Comparison of ENCODE assay signal across 11 cellular contexts in the genomic region with DNA sequence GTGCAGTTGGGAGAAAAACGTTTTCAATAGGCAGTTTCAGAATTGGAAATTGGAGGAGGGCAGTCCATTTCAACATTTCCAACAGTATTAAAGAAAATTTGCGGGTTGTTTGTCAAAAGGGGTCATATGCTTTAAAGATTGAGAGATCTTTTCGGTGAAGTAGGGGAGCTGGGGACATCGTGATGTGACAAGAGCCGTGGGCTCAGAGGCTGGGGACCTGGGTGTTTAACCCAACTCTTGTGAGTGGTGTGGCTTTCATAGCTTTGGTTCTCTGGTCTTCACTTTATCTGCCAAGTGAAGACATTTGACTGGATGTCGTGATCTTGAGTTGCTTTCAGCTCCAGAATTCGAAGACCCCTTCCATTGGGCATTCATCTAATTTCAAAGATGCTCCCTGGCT.
A peak's percentile ranks its signal among the peaks of the same experiment; 100 is the strongest.
DNase-seq lines count a peak whose midpoint lies in the region; ATAC-seq, FAIRE-seq and TF ChIP-seq lines count a peak whose summit lies in the region.
"Had no signal": no experiment of that assay in that cellular context is flagged by ENCODE, and none has a peak within 500 bp of the region (broad histone marks: within the 10 kb centered on the region; RNA-seq: fewer than 3 reads in every experiment).

No MANE protein-coding gene starts in this region.

- FAIRE-seq in keratinocyte (lab: Jason Lieb, UNC) (peak; percentile 44), HepG2 (lab: Jason Lieb, UNC) (no peak)

- CTCF ChIA-PET in HepG2 (lab: Yijun Ruan, JAX; ENCODE audit: low intra/inter-chr PET ratio, low total read pairs): no interaction called here

- no peaks in the 10 kb centered on the region; the same call in 1 of the 2 replicates for H3K9me3 Mint-ChIP-seq in HFFc6

- H3K4me2 ChIP-seq in keratinocyte (ENCODE audit: control insufficient read depth, extremely low read depth, insufficient read depth, low read depth, low read length) (peak overlapping the region; percentile 95), HepG2 (ENCODE audit: low read depth, low read length) (no peak overlapping the region)

- H4K20me1 ChIP-seq in keratinocyte (ENCODE audit: control insufficient read depth, extremely low read depth, insufficient read depth, low read length): no peaks in the 10 kb centered on the region
- H4K20me1 ChIP-seq in HepG2 (ENCODE audit: insufficient read depth, low read length): peaks cover 62% of the 10 kb centered on the region

- no peak overlapping the region for H2AFZ ChIP-seq in keratinocyte (ENCODE audit: control insufficient read depth, low read length)
- no peak overlapping the region for H2AFZ ChIP-seq in HepG2 (ENCODE audit: low read length)

- H3K4me3 ChIP-seq in WI38 (ENCODE audit: low read depth, low read length) (peak overlapping the region; percentile 10), keratinocyte (ENCODE audit: control insufficient read depth in 2 of 3, extremely low read depth in 1 of 3, insufficient read depth in 2 of 3, low read depth in 1 of 3, low read length in 3 of 3) (peak overlapping the region in 1 of 3 experiments; percentile 41), thoracic aorta (peak overlapping the region; percentile 36), HepG2 (replicated peaks in 1 of 3; ENCODE audit: insufficient read depth in 1 of 3, low read depth in 2 of 3, low read length in 3 of 3) (no peak overlapping the region)

- in situ Hi-C loops in HepG2 (cut with HindIII; ENCODE audit: extremely low pct_ligation_motif_present, low pct_unique_long_range_greater_than_20kb): no loop called here

- H3K36me3 Mint-ChIP-seq in HFFc6 (ENCODE audit: low read depth): peaks cover 13% of the 10 kb centered on the region

- H3K4me3 Mint-ChIP-seq in HFFc6: peak overlapping the region; percentile 83

- H3K27me3 Mint-ChIP-seq in HFFc6 (ENCODE audit: insufficient read depth): no peaks in the 10 kb centered on the region; the same call in none of the 2 replicates

- intact Hi-C loops in HepG2 (cut with micrococcal nuclease; ENCODE audit: unreplicated experiment): no loop called here

- no peak for TF ChIP-seq CTCF in HFFc6 (IDR thresholded peaks at IDR 0.05)
- no peak for TF ChIP-seq CTCF in WI38 (IDR thresholded peaks at IDR 0.05; ENCODE audit: low read depth, low read length)
- no peak for TF ChIP-seq CTCF in keratinocyte (optimal IDR thresholded peaks at IDR 0.05 in 1 of 3, IDR thresholded peaks at IDR 0.05 in 1 of 3, conservative IDR thresholded peaks at IDR 0.05 in 1 of 3; ENCODE audit: extremely low read depth in 1 of 3, insufficient read depth in 2 of 3, low read length in 3 of 3)
- no peak for TF ChIP-seq CTCF in thoracic aorta (IDR thresholded peaks at IDR 0.05)
- TF ChIP-seq CTCF in HepG2 (CRISPR knock-in tag; IDR thresholded peaks at IDR 0.05): no peak

- peaks cover 42% of the 10 kb centered on the region for H3K4me1 ChIP-seq in keratinocyte (ENCODE audit: control insufficient read depth, extremely low read depth, insufficient read depth, low read length)
- H3K4me1 ChIP-seq in thoracic aorta (ENCODE audit: control insufficient read depth in 1 of 2, low read depth in 2 of 2): peaks cover 64 to 93% of the 10 kb centered on the region in 2 donors
- peaks cover 39% of the 10 kb centered on the region for H3K4me1 ChIP-seq in HepG2 (ENCODE audit: insufficient read depth, low read length)

- WGBS in HepG2 (ENCODE audit: low lambda C conversion rate): 88% methylated on average over 7 of the region's 7 CpGs

- peak overlapping the region; percentile 89 for H3K27ac ChIP-seq in keratinocyte (ENCODE audit: control insufficient read depth, insufficient read depth, low read length)
- H3K27ac ChIP-seq in thoracic aorta: peak overlapping the region; percentile 82 to 91
- no peak overlapping the region for H3K27ac ChIP-seq in HepG2 (ENCODE audit: extremely low read length, insufficient read depth, low read length)

- peaks cover 90% of the 10 kb centered on the region for H3K4me1 Mint-ChIP-seq in HFFc6 (ENCODE audit: low read depth)

- peaks cover 73% of the 10 kb centered on the region for H3K79me2 ChIP-seq in keratinocyte (ENCODE audit: control insufficient read depth, insufficient read depth, low read length)
- peaks cover 29% of the 10 kb centered on the region for H3K79me2 ChIP-seq in HepG2 (ENCODE audit: insufficient read depth, low read length)

- no peak for TF ChIP-seq RAD21 in HepG2 (CRISPR knock-in tag; IDR thresholded peaks at IDR 0.05)

- peak overlapping the region; percentile 84 for H3K27ac Mint-ChIP-seq in HFFc6

- TF ChIP-seq POLR2A in HepG2 (IDR thresholded peaks at IDR 0.05; ENCODE audit: insufficient read depth in 1 of 2, low read depth in 2 of 2, low read length in 2 of 2): no peak

- dilution Hi-C loops in keratinocyte (cut with MboI; ENCODE audit: extremely low pct_ligation_motif_present, low sequenced_read_pairs): no loop called here

- no peaks in the 10 kb centered on the region for H3K27me3 ChIP-seq in keratinocyte (ENCODE audit: control insufficient read depth, extremely low read depth, insufficient read depth, low read length)
- H3K27me3 ChIP-seq in thoracic aorta (replicated peaks; ENCODE audit: insufficient read depth): no peaks in the 10 kb centered on the region
- H3K27me3 ChIP-seq in HepG2 (ENCODE audit: control insufficient read depth in 1 of 2, insufficient read depth in 2 of 2, low read length in 2 of 2): no peaks in the 10 kb centered on the region

- no TSS peak for BruUV-seq in HepG2 (replicated peaks; lab: Mats Ljungman, UMichigan)

- POLR2A ChIA-PET in HepG2 (lab: Yijun Ruan, JAX): no interaction called here

- peaks cover 2% of the 10 kb centered on the region for H3K9me1 ChIP-seq in keratinocyte (ENCODE audit: control insufficient read depth, extremely low read depth, insufficient read depth, low read length)

- H3K9ac ChIP-seq in keratinocyte (ENCODE audit: control insufficient read depth, extremely low read depth, insufficient read depth, low read length): peak overlapping the region; percentile 65
- H3K9ac ChIP-seq in HepG2 (ENCODE audit: insufficient read depth, low read depth, low read length): no peak overlapping the region

- ATAC-seq in thoracic aorta (ENCODE audit: insufficient number of reproducible peaks, low FRiP score, low read depth) (no peak), HepG2 (no peak), GM21737 (IDR thresholded peaks at IDR 0.05; ENCODE audit: unreplicated experiment) (no peak)

- DNase-seq in HFFc6 (no peak), keratinocyte (ENCODE audit: low read depth, low spot score) (no peak), thoracic aorta (ENCODE audit: low spot score) (no peak), HepG2 (ENCODE audit: low spot score) (no peak), hypothalamus (lab: John Stamatoyannopoulos, UW) (no peak)
- DNase-seq: activated CD4-positive, alpha-beta T cell treated with anti-CD3 and anti-CD28 coated beads for 1 hour; DND-41; stimulated activated CD4-positive, alpha-beta T cell treated with anti-CD3 and anti-CD28 coated beads, Interleukin-2, amount 100 ng/mL, for 48 hours; substantia nigra had no signal

- H3K36me3 ChIP-seq in keratinocyte (ENCODE audit: control insufficient read depth in 2 of 2, extremely low read depth in 1 of 2, insufficient read depth in 2 of 2, low read length in 2 of 2) (no peaks in the 10 kb centered on the region), thoracic aorta (no peaks in the 10 kb centered on the region), HepG2 (replicated peaks in 1 of 2; ENCODE audit: control insufficient read depth in 1 of 2, insufficient read depth in 2 of 2, low read length in 2 of 2) (no peaks in the 10 kb centered on the region; a peak in 1 of 5 replicates)

- H3K9me3 ChIP-seq in keratinocyte (ENCODE audit: control insufficient read depth, low read depth, low read length) (no peaks in the 10 kb centered on the region), thoracic aorta (no peaks in the 10 kb centered on the region), HepG2 (ENCODE audit: low read length) (no peaks in the 10 kb centered on the region)

- TF ChIP-seq EP300 in HepG2 (IDR thresholded peaks at IDR 0.05; ENCODE audit: low read depth in 2 of 2, low read length in 2 of 2) (no peak), HepG2 (CRISPR knock-in tag; IDR thresholded peaks at IDR 0.05; ENCODE audit: borderline replicate concordance) (no peak)

TF ChIP-seq in HepG2, 621 proteins besides CTCF, POLR2A, EP300 and RAD21:
- no peak for TF ChIP-seq AHR (CRISPR knock-in tag; IDR thresholded peaks at IDR 0.05)
- no peak for TF ChIP-seq ATF4 (CRISPR knock-in tag; IDR thresholded peaks at IDR 0.05)
- no peak for TF ChIP-seq U2AF2 (IDR thresholded peaks at IDR 0.05; ENCODE audit: low read depth, low read length)
- no peak for TF ChIP-seq ZNF124 (CRISPR knock-in tag; IDR thresholded peaks at IDR 0.05)
- no peak for TF ChIP-seq ZNF17 (CRISPR knock-in tag; IDR thresholded peaks at IDR 0.05)
- TF ChIP-seq, protein P1, sequence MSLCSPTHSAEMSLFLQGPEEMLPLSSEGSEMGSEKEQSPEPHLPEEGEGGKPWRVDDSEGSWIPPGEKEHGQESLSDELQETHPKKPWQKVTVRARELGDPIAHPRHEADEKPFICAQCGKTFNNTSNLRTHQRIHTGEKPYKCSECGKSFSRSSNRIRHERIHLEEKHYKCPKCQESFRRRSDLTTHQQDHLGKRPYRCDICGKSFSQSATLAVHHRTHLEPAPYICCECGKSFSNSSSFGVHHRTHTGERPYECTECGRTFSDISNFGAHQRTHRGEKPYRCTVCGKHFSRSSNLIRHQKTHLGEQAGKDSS (CRISPR knock-in tag; IDR thresholded peaks at IDR 0.05; ENCODE audit: borderline replicate concordance, low read depth): no peak
- TF ChIP-seq ARNTL (CRISPR knock-in tag; IDR thresholded peaks at IDR 0.05): no peak
- TF ChIP-seq ZNF720 (CRISPR knock-in tag; IDR thresholded peaks at IDR 0.05): no peak
- no peak for TF ChIP-seq JUNB (CRISPR knock-in tag; IDR thresholded peaks at IDR 0.05; ENCODE audit: borderline replicate concordance)
- no peak for TF ChIP-seq TBX2 (CRISPR knock-in tag; IDR thresholded peaks at IDR 0.05; ENCODE audit: borderline replicate concordance)
- no peak for TF ChIP-seq SALL1 (CRISPR knock-in tag; IDR thresholded peaks at IDR 0.05)
TF ChIP-seq in HepG2: peak in this region for 0.

Comparison
In these comparisons a context has a peak if more than half of its experiments do, and no peak if none do; other contexts are left out.
1. H3K4me3 ChIP-seq: peak in WI38 (single experiment) and thoracic aorta (single experiment); none in HepG2 (0 of 3).